In genomic region chr20:38881806-38882440, GRCh38 we compare ENCODE assay signal across 16 cellular contexts. TPM values are rescaled to one million over a fixed set of nuclear protein-coding genes. Genes with fewer than 3 reads are reported as not detected.
DNase-seq lines count a peak whose midpoint lies in the region; ATAC-seq and TF ChIP-seq lines count a peak whose summit lies in the region.
"Had no signal": no experiment of that assay in that cellular context is flagged by ENCODE, and none has a peak within 500 bp of the region (broad histone marks: within the 10 kb centered on the region; RNA-seq: fewer than 3 reads in every experiment).

No MANE protein-coding gene starts in this region.

- H3K9me3 ChIP-seq in T-helper 17 cell (ENCODE audit: control insufficient read depth, low read length, poor library complexity, severe bottlenecking): no peaks in the 10 kb centered on the region
- no peaks in the 10 kb centered on the region for H3K9me3 ChIP-seq in MM.1S (replicated peaks; ENCODE audit: insufficient read depth, low read length)
- H3K9me3 ChIP-seq: Caco-2, prostate gland, upper lobe of left lung had no signal

- DNase-seq in activated CD8-positive, alpha-beta memory T cell treated with anti-CD3 and anti-CD28 coated beads, Interleukin-2, amount 10 ng/mL, durations not matched to agents 7 days and 5 days: no peak
- no peak for DNase-seq in activated CD8-positive, alpha-beta memory T cell treated with anti-CD3 and anti-CD28 coated beads, Interleukin-2, amount 50 U/mL, for 4 hours
- DNase-seq in T-helper 17 cell: no peak
- DNase-seq in stimulated activated naive CD8-positive, alpha-beta T cell treated with anti-CD3 and anti-CD28 coated beads, Interleukin-15, amount 100 ng/mL, for 72 hours: no peak
- no peak for DNase-seq in UCSD-AML1 (lab: John Stamatoyannopoulos, UW; ENCODE audit: unreplicated experiment)
- no peak for DNase-seq in MM.1S
- DNase-seq: Caco-2, dermis blood vessel endothelial cell, NCI-H1105, NCI-H2171, upper lobe of left lung had no signal

- H3K27ac Mint-ChIP-seq in activated CD8-positive, alpha-beta memory T cell treated with anti-CD3 and anti-CD28 coated beads, Interleukin-2, amount 10 ng/mL, durations not matched to agents 7 days and 5 days: peak overlapping the region; percentile 78
- peak overlapping the region; percentile 93 for H3K27ac Mint-ChIP-seq in T-helper 17 cell
- peak overlapping the region; percentile 1 to 4 for H3K27ac Mint-ChIP-seq in stimulated activated naive CD8-positive, alpha-beta T cell treated with anti-CD3 and anti-CD28 coated beads, Interleukin-15, amount 100 ng/mL, for 72 hours
- H3K27ac Mint-ChIP-seq: GM23338 had no signal

- H3K4me2 ChIP-seq in MM.1S (ENCODE audit: low read depth, low read length): no peak overlapping the region
- H3K4me2 ChIP-seq: GM23338, smooth muscle cell had no signal

- H3K79me2 ChIP-seq in MM.1S (ENCODE audit: low read length): peaks cover 98% of the 10 kb centered on the region

- no peak overlapping the region for H3K4me3 Mint-ChIP-seq in activated CD8-positive, alpha-beta memory T cell treated with anti-CD3 and anti-CD28 coated beads, Interleukin-2, amount 10 ng/mL, durations not matched to agents 7 days and 5 days
- H3K4me3 Mint-ChIP-seq in T-helper 17 cell: peak overlapping the region; percentile 72
- H3K4me3 Mint-ChIP-seq in stimulated activated naive CD8-positive, alpha-beta T cell treated with anti-CD3 and anti-CD28 coated beads, Interleukin-15, amount 100 ng/mL, for 72 hours: no peak overlapping the region
- H3K4me3 Mint-ChIP-seq: GM23338 had no signal

- H3K36me3 ChIP-seq in MM.1S (replicated peaks; ENCODE audit: insufficient read depth, low read length): 0 out of 2 replicates have a peak, but pooled peaks cover 3% of the 10 kb centered on the region
- H3K36me3 ChIP-seq: prostate gland, upper lobe of left lung had no signal

- H3K4me1 Mint-ChIP-seq in activated CD8-positive, alpha-beta memory T cell treated with anti-CD3 and anti-CD28 coated beads, Interleukin-2, amount 10 ng/mL, durations not matched to agents 7 days and 5 days: peaks cover 70% of the 10 kb centered on the region
- peaks cover 42% of the 10 kb centered on the region for H3K4me1 Mint-ChIP-seq in T-helper 17 cell
- H3K4me1 Mint-ChIP-seq in stimulated activated naive CD8-positive, alpha-beta T cell treated with anti-CD3 and anti-CD28 coated beads, Interleukin-15, amount 100 ng/mL, for 72 hours: peaks cover 63% of the 10 kb centered on the region

- no peak overlapping the region for H3K9ac ChIP-seq in MM.1S (ENCODE audit: low read length)

- TF ChIP-seq CTCF in MM.1S (IDR thresholded peaks at IDR 0.05; ENCODE audit: low read length): no peak

- H3K27ac ChIP-seq in cingulate gyrus (ENCODE audit: low read depth, low read length) (peak overlapping the region; percentile 98), MM.1S (ENCODE audit: low read length) (no peak overlapping the region)
- H3K27ac ChIP-seq: prostate gland, upper lobe of left lung had no signal

- no peaks in the 10 kb centered on the region for H3K9me3 Mint-ChIP-seq in activated CD8-positive, alpha-beta memory T cell treated with anti-CD3 and anti-CD28 coated beads, Interleukin-2, amount 10 ng/mL, durations not matched to agents 7 days and 5 days (ENCODE audit: low read depth)
- no peaks in the 10 kb centered on the region for H3K9me3 Mint-ChIP-seq in stimulated activated naive CD8-positive, alpha-beta T cell treated with anti-CD3 and anti-CD28 coated beads, Interleukin-15, amount 100 ng/mL, for 72 hours
- H3K9me3 Mint-ChIP-seq: GM23338 had no signal

- H3F3A ChIP-seq in MM.1S (ENCODE audit: insufficient read depth, low read length): peaks cover under 1% of the 10 kb centered on the region; the same call in 1 of the 2 replicates

- peaks cover 48% of the 10 kb centered on the region for H3K4me1 ChIP-seq in MM.1S (ENCODE audit: low read length)
- H3K4me1 ChIP-seq: Caco-2, prostate gland had no signal

- no peak overlapping the region for H2AFZ ChIP-seq in MM.1S (ENCODE audit: low read length)
- H2AFZ ChIP-seq: GM23338 had no signal

- H3K9me2 ChIP-seq in MM.1S (replicated peaks; ENCODE audit: insufficient read depth, low read length): no peaks in the 10 kb centered on the region

- H3K36me3 Mint-ChIP-seq in activated CD8-positive, alpha-beta memory T cell treated with anti-CD3 and anti-CD28 coated beads, Interleukin-2, amount 10 ng/mL, durations not matched to agents 7 days and 5 days: peaks cover 23% of the 10 kb centered on the region
- H3K36me3 Mint-ChIP-seq in T-helper 17 cell (ENCODE audit: low read depth): peaks cover 8% of the 10 kb centered on the region

- no peaks in the 10 kb centered on the region for H3K27me3 ChIP-seq in MM.1S (replicated peaks; ENCODE audit: insufficient read depth, low read length)
- H3K27me3 ChIP-seq: upper lobe of left lung had no signal

- no peak overlapping the region for H3K4me3 ChIP-seq in MM.1S (ENCODE audit: low read length)
- H3K4me3 ChIP-seq: GM23338, prostate gland, smooth muscle cell, upper lobe of left lung had no signal

- no peak for ATAC-seq in activated CD8-positive, alpha-beta memory T cell treated with anti-CD3 and anti-CD28 coated beads, Interleukin-2, amount 10 ng/mL, durations not matched to agents 7 days and 5 days
- ATAC-seq in T-helper 17 cell: no peak
- ATAC-seq in stimulated activated naive CD8-positive, alpha-beta T cell treated with anti-CD3 and anti-CD28 coated beads, Interleukin-15, amount 100 ng/mL, for 72 hours: no peak
- ATAC-seq in HG02884 (IDR thresholded peaks at IDR 0.05; ENCODE audit: unreplicated experiment): no peak
- ATAC-seq: GM23338 had no signal

- CTCF ChIA-PET in activated CD8-positive, alpha-beta memory T cell treated with anti-CD3 and anti-CD28 coated beads, Interleukin-2, amount 10 ng/mL, durations not matched to agents 7 days and 5 days (lab: Charles Lee): interaction anchor here (1.0 to 4.8 kb wide), 3 partner anchors 12 to 21 kb away, joined by 3 to 42 read pairs (median 5); no protein-coding TSS in a partner anchor

- no peaks in the 10 kb centered on the region for H3K27me3 Mint-ChIP-seq in activated CD8-positive, alpha-beta memory T cell treated with anti-CD3 and anti-CD28 coated beads, Interleukin-2, amount 10 ng/mL, durations not matched to agents 7 days and 5 days
- no peaks in the 10 kb centered on the region for H3K27me3 Mint-ChIP-seq in T-helper 17 cell
- H3K27me3 Mint-ChIP-seq in stimulated activated naive CD8-positive, alpha-beta T cell treated with anti-CD3 and anti-CD28 coated beads, Interleukin-15, amount 100 ng/mL, for 72 hours: no peaks in the 10 kb centered on the region

- H4K20me1 ChIP-seq in MM.1S (ENCODE audit: insufficient read depth, low read length): no peaks in the 10 kb centered on the region

RNA-seq across cellular contexts. Expression of gene FAM83D, which starts 44.3 kb away (rescaled TPM):
- total RNA-seq in activated CD8-positive, alpha-beta memory T cell treated with anti-CD3 and anti-CD28 coated beads, Interleukin-2, amount 10 ng/mL, durations not matched to agents 7 days and 5 days: 10 to 100 TPM; 23.1 to 28.4 TPM
- 1 to 10 TPM; 2.1 to 3.3 TPM for total RNA-seq in T-helper 17 cell

Comparison
In these comparisons a context has a peak if more than half of its experiments do, and no peak if none do; other contexts are left out.
1. H3K27ac Mint-ChIP-seq: peak in every context shown above with its lines; median percentile 93 in T-helper 17 cell; 78 in activated CD8-positive, alpha-beta memory T cell treated with anti-CD3 and anti-CD28 coated beads, Interleukin-2, amount 10 ng/mL, durations not matched to agents 7 days and 5 days; 2 in stimulated activated naive CD8-positive, alpha-beta T cell treated with anti-CD3 and anti-CD28 coated beads, Interleukin-15, amount 100 ng/mL, for 72 hours.
2. RNA of gene FAM83D, which starts 44.3 kb away (total RNA-seq): 23.1 to 28.4 TPM in activated CD8-positive, alpha-beta memory T cell treated with anti-CD3 and anti-CD28 coated beads, Interleukin-2, amount 10 ng/mL, durations not matched to agents 7 days and 5 days; 2.1 to 3.3 TPM in T-helper 17 cell; every median in the first group is over 4 times any median in the second.